31 cellular contexts compared by ENCODE assay signal in the genomic region with DNA sequence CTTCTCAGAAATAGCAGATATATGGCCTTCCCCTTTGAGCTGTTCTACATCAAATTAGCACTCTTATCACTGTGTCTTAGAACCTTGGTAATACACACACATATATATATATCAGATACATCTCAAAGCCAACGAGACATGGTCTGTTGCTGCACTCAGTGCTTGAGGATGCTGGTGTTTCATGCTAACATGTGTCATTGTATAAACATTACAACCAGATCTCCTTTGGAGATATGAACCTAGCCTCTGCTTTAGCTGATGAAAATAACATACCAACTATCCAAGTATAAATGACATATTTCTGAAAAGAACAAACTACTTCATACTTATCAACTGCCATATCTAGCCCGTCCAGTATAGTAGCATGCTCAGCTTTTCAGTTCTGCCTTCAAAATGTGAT.
"Had no signal": no experiment of that assay in that cellular context is flagged by ENCODE, and none has a peak within 500 bp of the region (broad histone marks: within the 10 kb centered on the region; RNA-seq: fewer than 3 reads in every experiment).

No MANE protein-coding gene starts in this region.

- H3K4me1 ChIP-seq: adrenal gland, body of pancreas, breast epithelium had no signal

- H3K27ac ChIP-seq: adrenal gland, body of pancreas, brain microvascular endothelial cell, breast epithelium, WERI-Rb-1 had no signal

- DNase-seq: activated CD4-positive, alpha-beta memory T cell treated with anti-CD3 and anti-CD28 coated beads, Interleukin-2, amount 10 ng/mL, durations not matched to agents 7 days and 5 days; activated CD4-positive, alpha-beta T cell treated with anti-CD3 and anti-CD28 coated beads for 1 hour; activated CD4-positive, alpha-beta T cell treated with anti-CD3 and anti-CD28 coated beads for 36 hours; activated CD4-positive, alpha-beta T cell treated with anti-CD3 and anti-CD28 coated beads for 48 hours; activated CD4-positive, alpha-beta T cell treated with anti-CD3 and anti-CD28 coated beads, Interleukin-2, amount 10 ng/mL, durations not matched to agents 7 days and 5 days; activated CD4-positive, alpha-beta T cell treated with anti-CD3 and anti-CD28 coated beads, Interleukin-2, amount 50 U/mL, for 48 hours; activated CD4-positive, CD25-positive, alpha-beta regulatory T cell; activated CD8-positive, alpha-beta memory T cell treated with anti-CD3 and anti-CD28 coated beads for 24 hours; activated CD8-positive, alpha-beta memory T cell treated with anti-CD3 and anti-CD28 coated beads, Interleukin-2, amount 10 ng/mL, durations not matched to agents 7 days and 5 days; activated CD8-positive, alpha-beta memory T cell treated with anti-CD3 and anti-CD28 coated beads, Interleukin-2, amount 50 U/mL, for 48 hours; activated CD8-positive, alpha-beta T cell treated with anti-CD3 and anti-CD28 coated beads, Interleukin-2, amount 10 ng/mL, durations not matched to agents 7 days and 5 days; activated effector memory CD4-positive, alpha-beta T cell treated with anti-CD3 and anti-CD28 coated beads, Interleukin-2, amount 50 U/mL, for 16 hours; activated gamma-delta T cell treated with Interleukin-2 at 50 U/mL for 16 hours; activated naive CD4-positive, alpha-beta T cell; activated naive CD4-positive, alpha-beta T cell treated with anti-CD3 and anti-CD28 coated beads for 36 hours; activated naive CD4-positive, alpha-beta T cell treated with anti-CD3 and anti-CD28 coated beads, Interleukin-2, amount 50 U/mL, for 16 hours; activated naive CD8-positive, alpha-beta T cell treated with anti-CD3 and anti-CD28 coated beads for 36 hours; activated T-cell treated with anti-CD3 and anti-CD28 coated beads, Interleukin-2, amount 50 U/mL, for 24 hours; activated T-cell treated with anti-CD3 and anti-CD28 coated beads, Interleukin-2, amount 50 U/mL, for 48 hours; adrenal gland; amniotic stem cell; aorta; body of pancreas; brain microvascular endothelial cell; central memory CD4-positive, alpha-beta T cell; T-cell; T-helper 17 cell; WERI-Rb-1 had no signal

- H3K9me3 ChIP-seq: adrenal gland, body of pancreas, breast epithelium had no signal

- ATAC-seq: activated CD4-positive, alpha-beta T cell treated with anti-CD3 and anti-CD28 coated beads for 36 hours; activated CD4-positive, CD25-positive, alpha-beta regulatory T cell treated with anti-CD3 and anti-CD28 coated beads, Interleukin-2, amount 50 U/mL, for 24 hours; activated CD8-positive, alpha-beta memory T cell treated with anti-CD3 and anti-CD28 coated beads, Interleukin-2, amount 10 ng/mL, durations not matched to agents 7 days and 5 days; activated CD8-positive, alpha-beta T cell treated with anti-CD3 and anti-CD28 coated beads, Interleukin-2, amount 10 ng/mL, durations not matched to agents 7 days and 5 days; activated naive CD4-positive, alpha-beta T cell treated with anti-CD3 and anti-CD28 coated beads, Interleukin-2, amount 50 U/mL, for 72 hours; body of pancreas; T-cell; T-helper 17 cell had no signal

- H3K36me3 ChIP-seq: adrenal gland, brain microvascular endothelial cell, breast epithelium, WERI-Rb-1 had no signal

- H3K4me3 ChIP-seq: adrenal gland, body of pancreas, breast epithelium had no signal

- H3K27me3 ChIP-seq: adrenal gland, body of pancreas, brain microvascular endothelial cell had no signal
